ENCODE assay signal across 1 cellular context in genomic region chr12:53326460-53327185, GRCh38.
TF ChIP-seq lines count a peak whose summit lies in the region.

No MANE protein-coding gene starts in this region.

TF ChIP-seq in HCT116, 20 proteins besides CTCF, POLR2A, EP300 and RAD21 (continued from another document):
- TF ChIP-seq REST (IDR thresholded peaks at IDR 0.05; ENCODE audit: low read depth): no peak
- TF ChIP-seq ATF3 (IDR thresholded peaks at IDR 0.05): no peak
- no peak for TF ChIP-seq POLR2AphosphoS5 (IDR thresholded peaks at IDR 0.05; ENCODE audit: low read depth, low read length)
- no peak for TF ChIP-seq YY1 (IDR thresholded peaks at IDR 0.05; ENCODE audit: extremely low read depth, insufficient replicate concordance, low read depth, low read length)
- TF ChIP-seq EZH2phosphoT487 (IDR thresholded peaks at IDR 0.05; ENCODE audit: borderline replicate concordance): no peak
- no peak for TF ChIP-seq ELF1 (IDR thresholded peaks at IDR 0.05; ENCODE audit: borderline replicate concordance, low read depth)
- TF ChIP-seq TCF7L2 (IDR thresholded peaks at IDR 0.05; ENCODE audit: borderline replicate concordance, extremely low read depth, insufficient read depth, insufficient read length): no peak
- no peak for TF ChIP-seq ZFX (IDR thresholded peaks at IDR 0.05)
- TF ChIP-seq MAX (IDR thresholded peaks at IDR 0.05): no peak
